1 cellular context compared by ENCODE assay signal in the genomic region with DNA sequence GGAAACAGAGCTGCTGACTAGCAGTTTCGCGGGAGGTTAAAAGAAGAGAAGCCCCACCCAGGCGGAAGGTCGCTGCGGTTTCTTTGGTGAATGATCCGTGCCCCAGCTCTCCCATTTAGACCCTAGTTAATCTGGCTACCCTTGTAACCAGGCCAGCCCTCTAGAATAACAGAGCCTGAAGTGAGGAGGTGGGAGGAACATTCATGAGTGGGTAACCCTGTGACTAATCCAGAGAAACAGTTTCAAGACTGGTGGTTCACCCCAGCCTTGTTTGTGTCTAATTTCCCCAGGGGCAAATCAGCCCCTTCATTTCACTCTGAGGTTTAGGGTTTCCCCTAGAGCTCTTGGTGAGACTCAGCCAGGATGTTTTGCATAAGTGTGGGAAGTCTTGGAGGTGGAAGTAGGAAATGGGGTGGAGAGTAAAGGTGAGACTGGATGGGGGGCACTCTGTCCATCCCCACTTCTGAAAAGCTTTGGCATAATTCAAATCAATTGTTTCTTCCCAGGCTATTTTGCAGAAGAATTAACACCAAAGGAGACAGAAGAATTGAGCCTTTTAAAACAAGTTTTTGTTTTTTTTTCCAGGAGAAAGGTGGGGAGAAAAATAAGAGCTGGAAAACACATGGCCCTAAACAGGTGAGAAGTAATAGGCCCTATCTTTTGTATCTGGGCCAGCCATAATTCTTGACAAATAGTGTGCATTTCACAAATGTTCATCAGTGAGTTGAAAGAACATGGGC.
TF ChIP-seq lines count a peak whose summit lies in the region.

No MANE protein-coding gene starts in this region.

TF ChIP-seq in GM12878, 131 proteins besides CTCF, POLR2A, EP300 and RAD21 (continued from another document):
- TF ChIP-seq ZBTB4 (CRISPR knock-in tag; IDR thresholded peaks at IDR 0.05): no peak
- no peak for TF ChIP-seq FOXK2 (IDR thresholded peaks at IDR 0.05)
- TF ChIP-seq BACH1 (IDR thresholded peaks at IDR 0.05; ENCODE audit: borderline replicate concordance): peak; percentile 91
- TF ChIP-seq SMARCA5 (IDR thresholded peaks at IDR 0.05): no peak
- peak; percentile 83 for TF ChIP-seq MEF2A (IDR thresholded peaks at IDR 0.05; ENCODE audit: insufficient read depth, low read depth, low read length)
- TF ChIP-seq NR2C1 (IDR thresholded peaks at IDR 0.05): no peak
- TF ChIP-seq, protein P1, sequence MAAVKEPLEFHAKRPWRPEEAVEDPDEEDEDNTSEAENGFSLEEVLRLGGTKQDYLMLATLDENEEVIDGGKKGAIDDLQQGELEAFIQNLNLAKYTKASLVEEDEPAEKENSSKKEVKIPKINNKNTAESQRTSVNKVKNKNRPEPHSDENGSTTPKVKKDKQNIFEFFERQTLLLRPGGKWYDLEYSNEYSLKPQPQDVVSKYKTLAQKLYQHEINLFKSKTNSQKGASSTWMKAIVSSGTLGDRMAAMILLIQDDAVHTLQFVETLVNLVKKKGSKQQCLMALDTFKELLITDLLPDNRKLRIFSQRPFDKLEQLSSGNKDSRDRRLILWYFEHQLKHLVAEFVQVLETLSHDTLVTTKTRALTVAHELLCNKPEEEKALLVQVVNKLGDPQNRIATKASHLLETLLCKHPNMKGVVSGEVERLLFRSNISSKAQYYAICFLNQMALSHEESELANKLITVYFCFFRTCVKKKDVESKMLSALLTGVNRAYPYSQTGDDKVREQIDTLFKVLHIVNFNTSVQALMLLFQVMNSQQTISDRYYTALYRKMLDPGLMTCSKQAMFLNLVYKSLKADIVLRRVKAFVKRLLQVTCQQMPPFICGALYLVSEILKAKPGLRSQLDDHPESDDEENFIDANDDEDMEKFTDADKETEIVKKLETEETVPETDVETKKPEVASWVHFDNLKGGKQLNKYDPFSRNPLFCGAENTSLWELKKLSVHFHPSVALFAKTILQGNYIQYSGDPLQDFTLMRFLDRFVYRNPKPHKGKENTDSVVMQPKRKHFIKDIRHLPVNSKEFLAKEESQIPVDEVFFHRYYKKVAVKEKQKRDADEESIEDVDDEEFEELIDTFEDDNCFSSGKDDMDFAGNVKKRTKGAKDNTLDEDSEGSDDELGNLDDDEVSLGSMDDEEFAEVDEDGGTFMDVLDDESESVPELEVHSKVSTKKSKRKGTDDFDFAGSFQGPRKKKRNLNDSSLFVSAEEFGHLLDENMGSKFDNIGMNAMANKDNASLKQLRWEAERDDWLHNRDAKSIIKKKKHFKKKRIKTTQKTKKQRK (IDR thresholded peaks at IDR 0.05; ENCODE audit: low read depth, low read length): no peak
- no peak for TF ChIP-seq EZH2 (IDR thresholded peaks at IDR 0.05; ENCODE audit: borderline replicate concordance, control insufficient read depth, low read depth, low read length)
- TF ChIP-seq PAX8 (IDR thresholded peaks at IDR 0.05): no peak
